ENCODE assay signal across 1 cellular context in genomic region chr5:181107699-181108098, GRCh38.
TF ChIP-seq lines count a peak whose summit lies in the region.

No MANE protein-coding gene starts in this region.

TF ChIP-seq in GM23338, 12 proteins besides CTCF, POLR2A, EP300 and RAD21 (continued from another document):
- no peak for TF ChIP-seq ZNF462 (CRISPR knock-in tag; IDR thresholded peaks at IDR 0.05)
- no peak for TF ChIP-seq REST (IDR thresholded peaks at IDR 0.05; ENCODE audit: unreplicated experiment)
- no peak for TF ChIP-seq EZH2phosphoT487 (IDR thresholded peaks at IDR 0.05; ENCODE audit: unreplicated experiment)
- no peak for TF ChIP-seq ETS1 (IDR thresholded peaks at IDR 0.05)
- no peak for TF ChIP-seq CREB1 (CRISPR knock-in tag; IDR thresholded peaks at IDR 0.05; ENCODE audit: low read depth)
- TF ChIP-seq JUNB (IDR thresholded peaks at IDR 0.05; ENCODE audit: unreplicated experiment), result no peak
- no peak for TF ChIP-seq POLR2AphosphoS5 (IDR thresholded peaks at IDR 0.05; ENCODE audit: low read depth)
- no peak for TF ChIP-seq ZNF331 (CRISPR knock-in tag; IDR thresholded peaks at IDR 0.05; ENCODE audit: low read depth)
- TF ChIP-seq NANOG (IDR thresholded peaks at IDR 0.05; ENCODE audit: borderline replicate concordance), result no peak
- no peak for TF ChIP-seq STAT1 (IDR thresholded peaks at IDR 0.05; ENCODE audit: unreplicated experiment)
